In genomic region chr3:65884072-65884471, GRCh38 we compare ENCODE assay signal across 16 cellular contexts.
A peak's percentile ranks its signal among the peaks of the same experiment; 100 is the strongest.
DNase-seq lines count a peak whose midpoint lies in the region; ATAC-seq and TF ChIP-seq lines count a peak whose summit lies in the region.
"Had no signal": no experiment of that assay in that cellular context is flagged by ENCODE, and none has a peak within 500 bp of the region (broad histone marks: within the 10 kb centered on the region; RNA-seq: fewer than 3 reads in every experiment).

No MANE protein-coding gene starts in this region.

- no TSS peak for BruUV-seq in Caco-2 (replicated peaks; lab: Mats Ljungman, UMichigan)

- intact Hi-C loops in Caco-2 (cut with micrococcal nuclease; ENCODE audit: unreplicated experiment), result no loop called here

- H3K27me3 ChIP-seq in Caco-2 (replicated peaks; ENCODE audit: control insufficient read depth, insufficient read depth, low read length) (no peaks in the 10 kb centered on the region), SJCRH30 (no peaks in the 10 kb centered on the region), iPS-20b (ENCODE audit: insufficient read depth, low read length) (no peaks in the 10 kb centered on the region), BE2C (no peaks in the 10 kb centered on the region)
- H3K27me3 ChIP-seq: heart right ventricle had no signal

- H3K9me3 ChIP-seq in Caco-2 (no peaks in the 10 kb centered on the region), SJCRH30 (replicated peaks) (no peaks in the 10 kb centered on the region), iPS-20b (ENCODE audit: insufficient read depth, low read depth, low read length) (no peaks in the 10 kb centered on the region), BE2C (no peaks in the 10 kb centered on the region)
- H3K9me3 ChIP-seq: heart right ventricle had no signal

- no peak for ATAC-seq in GM18858 (IDR thresholded peaks at IDR 0.05; ENCODE audit: unreplicated experiment)
- ATAC-seq in effector memory CD8-positive, alpha-beta T cell (replicated peaks), result no peak
- ATAC-seq: activated CD4-positive, alpha-beta T cell treated with anti-CD3 and anti-CD28 coated beads for 36 hours had no signal

- no peak for DNase-seq in Caco-2
- DNase-seq in SJCRH30, result peak in 1 of 2 experiments; percentile 9
- no peak for DNase-seq in osteocyte (ENCODE audit: extremely low spot score, unreplicated experiment)
- no peak for DNase-seq in GM20000 (ENCODE audit: low spot score)
- no peak for DNase-seq in BE2C
- DNase-seq in effector memory CD8-positive, alpha-beta T cell, result no peak
- DNase-seq: activated CD4-positive, alpha-beta T cell treated with anti-CD3 and anti-CD28 coated beads for 36 hours; activated naive CD8-positive, alpha-beta T cell treated with anti-CD3 and anti-CD28 coated beads, Interleukin-2, amount 10 ng/mL, durations not matched to agents 7 days and 5 days; AML-193; cerebellar nuclear complex; heart right ventricle; NCI-H2171 treated with DMSO at 0.1 percent for 48 hours; stimulated activated CD4-positive, alpha-beta T cell treated with anti-CD3 and anti-CD28 coated beads, Interleukin-12 subunit alpha, Interleukin-12 subunit beta, amount 100 ng/mL, for 4 hours had no signal

- H3K4me1 ChIP-seq in Caco-2 (peaks cover 11% of the 10 kb centered on the region; the same call in 1 of the 2 replicates), SJCRH30 (peaks cover 13% of the 10 kb centered on the region), iPS-20b (ENCODE audit: insufficient read depth, low read length) (peaks cover 11% of the 10 kb centered on the region), BE2C (no peaks in the 10 kb centered on the region)

- peaks cover 6% of the 10 kb centered on the region for H3K36me3 Mint-ChIP-seq in Caco-2 (ENCODE audit: insufficient read depth, unreplicated experiment)
- H3K36me3 Mint-ChIP-seq in osteocyte (ENCODE audit: unreplicated experiment), result no peaks in the 10 kb centered on the region
- H3K36me3 Mint-ChIP-seq in effector memory CD8-positive, alpha-beta T cell (ENCODE audit: insufficient read depth), result no peaks in the 10 kb centered on the region
- H3K36me3 Mint-ChIP-seq: activated naive CD8-positive, alpha-beta T cell treated with anti-CD3 and anti-CD28 coated beads, Interleukin-2, amount 10 ng/mL, durations not matched to agents 7 days and 5 days had no signal

- CTCF ChIA-PET in Caco-2 (lab: Charles Lee), result no interaction called here

- H3K4me3 Mint-ChIP-seq in Caco-2 (ENCODE audit: unreplicated experiment) (peak overlapping the region; percentile 15), osteocyte (ENCODE audit: unreplicated experiment) (peak overlapping the region; percentile 63)
- H3K4me3 Mint-ChIP-seq in effector memory CD8-positive, alpha-beta T cell, result no peak overlapping the region
- H3K4me3 Mint-ChIP-seq: activated CD4-positive, alpha-beta T cell treated with anti-CD3 and anti-CD28 coated beads for 36 hours; activated naive CD8-positive, alpha-beta T cell treated with anti-CD3 and anti-CD28 coated beads, Interleukin-2, amount 10 ng/mL, durations not matched to agents 7 days and 5 days; neural crest cell had no signal

- TF ChIP-seq CTCF in Caco-2 (IDR thresholded peaks at IDR 0.05; ENCODE audit: insufficient read depth in 1 of 2, low read depth in 1 of 2, low read length in 1 of 2, severe bottlenecking in 1 of 2, unreplicated experiment in 1 of 2) (no peak), osteocyte (IDR thresholded peaks at IDR 0.05) (no peak), GM20000 (IDR thresholded peaks at IDR 0.05; ENCODE audit: extremely low read depth, missing control alignments) (no peak), BE2C (IDR thresholded peaks at IDR 0.05; ENCODE audit: low read depth, low read length) (no peak)

- H3K27ac Mint-ChIP-seq in Caco-2 (ENCODE audit: unreplicated experiment), result no peak overlapping the region
- H3K27ac Mint-ChIP-seq in osteocyte (ENCODE audit: unreplicated experiment), result peak overlapping the region; percentile 85
- H3K27ac Mint-ChIP-seq in effector memory CD8-positive, alpha-beta T cell, result no peak overlapping the region
- H3K27ac Mint-ChIP-seq: activated CD4-positive, alpha-beta T cell treated with anti-CD3 and anti-CD28 coated beads for 36 hours; activated naive CD8-positive, alpha-beta T cell treated with anti-CD3 and anti-CD28 coated beads, Interleukin-2, amount 10 ng/mL, durations not matched to agents 7 days and 5 days had no signal

- POLR2A ChIA-PET in Caco-2 (lab: Charles Lee), result no interaction called here

- H3K9ac ChIP-seq in iPS-20b (ENCODE audit: low read depth, low read length), result no peak overlapping the region

- no peaks in the 10 kb centered on the region for H3K27me3 Mint-ChIP-seq in Caco-2 (ENCODE audit: insufficient read depth, unreplicated experiment)
- no peaks in the 10 kb centered on the region for H3K27me3 Mint-ChIP-seq in osteocyte (ENCODE audit: unreplicated experiment)
- H3K27me3 Mint-ChIP-seq in effector memory CD8-positive, alpha-beta T cell, result no peaks in the 10 kb centered on the region
- H3K27me3 Mint-ChIP-seq: activated naive CD8-positive, alpha-beta T cell treated with anti-CD3 and anti-CD28 coated beads, Interleukin-2, amount 10 ng/mL, durations not matched to agents 7 days and 5 days had no signal

- H3K27ac ChIP-seq in SJCRH30, result peak overlapping the region; percentile 59
- peak overlapping the region; percentile 10 for H3K27ac ChIP-seq in iPS-20b (ENCODE audit: low read length)

- H3K4me1 Mint-ChIP-seq in Caco-2 (ENCODE audit: low read depth, unreplicated experiment), result peaks cover 28% of the 10 kb centered on the region
- H3K4me1 Mint-ChIP-seq in osteocyte (ENCODE audit: unreplicated experiment), result peaks cover 32% of the 10 kb centered on the region
- no peaks in the 10 kb centered on the region for H3K4me1 Mint-ChIP-seq in effector memory CD8-positive, alpha-beta T cell (ENCODE audit: low read depth in 2 of 2)
- H3K4me1 Mint-ChIP-seq: activated CD4-positive, alpha-beta T cell treated with anti-CD3 and anti-CD28 coated beads for 36 hours; activated naive CD8-positive, alpha-beta T cell treated with anti-CD3 and anti-CD28 coated beads, Interleukin-2, amount 10 ng/mL, durations not matched to agents 7 days and 5 days had no signal

- H3K36me3 ChIP-seq in Caco-2 (ENCODE audit: control insufficient read depth, insufficient read depth, low read length) (no peaks in the 10 kb centered on the region), SJCRH30 (no peaks in the 10 kb centered on the region), iPS-20b (ENCODE audit: insufficient read depth, low read depth, low read length) (no peaks in the 10 kb centered on the region), BE2C (no peaks in the 10 kb centered on the region)
- H3K36me3 ChIP-seq: heart right ventricle had no signal

- H3K9me3 Mint-ChIP-seq in Caco-2 (ENCODE audit: unreplicated experiment) (no peaks in the 10 kb centered on the region), osteocyte (ENCODE audit: unreplicated experiment) (no peaks in the 10 kb centered on the region)
- H3K9me3 Mint-ChIP-seq in effector memory CD8-positive, alpha-beta T cell, result peaks cover 3 to 7% of the 10 kb centered on the region in 2 donors
- H3K9me3 Mint-ChIP-seq: activated naive CD8-positive, alpha-beta T cell treated with anti-CD3 and anti-CD28 coated beads, Interleukin-2, amount 10 ng/mL, durations not matched to agents 7 days and 5 days; neural crest cell had no signal

- H3K4me3 ChIP-seq in Caco-2 (ENCODE audit: low read depth, low read length) (no peak overlapping the region), SJCRH30 (peak overlapping the region; percentile 30), iPS-20b (ENCODE audit: low read length) (no peak overlapping the region), BE2C (ENCODE audit: low read depth, low read length) (no peak overlapping the region)
- H3K4me3 ChIP-seq: heart right ventricle had no signal

Comparison
In these comparisons a context has a peak if more than half of its experiments do, and no peak if none do; other contexts are left out.
1. H3K4me3 Mint-ChIP-seq: peak in Caco-2 (single experiment) and osteocyte (single experiment); none in effector memory CD8-positive, alpha-beta T cell (0 of 2).